ENCODE assay signal across 16 cellular contexts in genomic region chr18:24220318-24220688, GRCh38.
DNase-seq lines count a peak whose midpoint lies in the region; ATAC-seq and TF ChIP-seq lines count a peak whose summit lies in the region.
"Had no signal": no experiment of that assay in that cellular context is flagged by ENCODE, and none has a peak within 500 bp of the region (broad histone marks: within the 10 kb centered on the region; RNA-seq: fewer than 3 reads in every experiment).

No MANE protein-coding gene starts in this region.

- no peak overlapping the region for H4K91ac ChIP-seq in H9 (ENCODE audit: insufficient read length, low read depth, low read length)

- no peak overlapping the region for H2AFZ ChIP-seq in H9 (ENCODE audit: low read length)

- H3K4me3 Mint-ChIP-seq in H9: no peak overlapping the region
- no peak overlapping the region for H3K4me3 Mint-ChIP-seq in brain
- no peak overlapping the region for H3K4me3 Mint-ChIP-seq in immature natural killer cell

- H3K27ac ChIP-seq in H9 (ENCODE audit: insufficient read length, low read depth, low read length) (no peak overlapping the region), psoas muscle (peak overlapping the region; percentile 76)
- H3K27ac ChIP-seq: KMS-11 had no signal

- no peaks in the 10 kb centered on the region for H3K4me1 ChIP-seq in H9 (ENCODE audit: insufficient read depth, low read length)
- H3K4me1 ChIP-seq in psoas muscle: peaks cover 38% of the 10 kb centered on the region
- H3K4me1 ChIP-seq: BE2C had no signal

- no peak overlapping the region for H4K8ac ChIP-seq in H9 (replicated peaks; ENCODE audit: insufficient read length, low read depth, low read length)

- no peaks in the 10 kb centered on the region for H3K79me1 ChIP-seq in H9 (ENCODE audit: insufficient read depth, low read depth, low read length, poor library complexity, severe bottlenecking)

- intact Hi-C loops in left ventricle myocardium superior (cut with micrococcal nuclease): no loop called here
- intact Hi-C loops in psoas muscle (cut with DNase I): loop anchor here (2.0 to 5.0 kb wide), 3 partner anchors 43 to 47 kb away; no protein-coding TSS in a partner anchor

- no peak overlapping the region for H3K18ac ChIP-seq in H9 (ENCODE audit: insufficient read length, low read depth, low read length)

- H3K27ac Mint-ChIP-seq in H9 (peak overlapping the region in 2 of 3 experiments; percentile 22 to 32; a peak in 4 of 7 replicates), brain (peak overlapping the region in 4 of 5 experiments; percentile 12 to 73 (median 18)), immature natural killer cell (no peak overlapping the region)

- no peak overlapping the region for H3K4me3 ChIP-seq in psoas muscle
- H3K4me3 ChIP-seq: GM12878 had no signal

- H3K23ac ChIP-seq in H9 (ENCODE audit: insufficient read length, low read depth, low read length): no peak overlapping the region

- H3K4me2 ChIP-seq in H9 (ENCODE audit: insufficient read depth, insufficient read length, low read length): no peak overlapping the region
- H3K4me2 ChIP-seq: KMS-11 had no signal

- H4K20me1 ChIP-seq in H9 (ENCODE audit: control insufficient read depth, insufficient read depth, insufficient read length): no peaks in the 10 kb centered on the region

- H3K4me1 Mint-ChIP-seq in H9 (peaks cover 13 to 24% of the 10 kb centered on the region in 2 experiments), brain (peaks cover 21% of the 10 kb centered on the region), immature natural killer cell (no peaks in the 10 kb centered on the region)

- DNase-seq in H9 (no peak), left ventricle myocardium superior (no peak), psoas muscle (no peak), immature natural killer cell (no peak)
- DNase-seq: BE2C, DMS79, NCI-H1436 treated with DMSO at 0.1 percent for 48 hours, NCI-H2029, NCI-H2171, NCI-H524 treated with DMSO at 0.1 percent for 48 hours had no signal

- H3K9me3 Mint-ChIP-seq in H9 (no peaks in the 10 kb centered on the region), brain (no peaks in the 10 kb centered on the region), immature natural killer cell (no peaks in the 10 kb centered on the region)

- WGBS in H9 (ENCODE audit: extremely low coverage, insufficient read length, low lambda C conversion rate): no CpG with 5 or more reads among the region's 2 CpGs
- WGBS in psoas muscle, 3 donors: 27 to 59% (median 33%) methylated on average over 2 of the region's 2 CpGs

- TF ChIP-seq CTCF in H9 (conservative IDR thresholded peaks at IDR 0.05) (no peak), brain (conservative IDR thresholded peaks at IDR 0.05) (no peak), psoas muscle (IDR thresholded peaks at IDR 0.05) (no peak)

- no peak overlapping the region for H2BK120ac ChIP-seq in H9 (ENCODE audit: low read depth, low read length, poor library complexity, severe bottlenecking)

- no peaks in the 10 kb centered on the region for H3K79me2 ChIP-seq in H9 (ENCODE audit: insufficient read depth, low read length)

- H3K56ac ChIP-seq in H9 (ENCODE audit: insufficient read length, low read depth, low read length): no peak overlapping the region

- peaks cover 0 to 4% (median 2%) of the 10 kb centered on the region in 3 experiments; a peak in 3 of 7 replicates for H3K36me3 Mint-ChIP-seq in H9 (ENCODE audit: insufficient read depth in 1 of 3, low read depth in 3 of 3)
- peaks cover 20% of the 10 kb centered on the region for H3K36me3 Mint-ChIP-seq in brain
- H3K36me3 Mint-ChIP-seq in immature natural killer cell: no peaks in the 10 kb centered on the region

- no peak overlapping the region for H2BK20ac ChIP-seq in H9 (ENCODE audit: low read depth, low read length, poor library complexity, severe bottlenecking)

- no peak overlapping the region for H2BK5ac ChIP-seq in H9 (ENCODE audit: insufficient read length, low read length)

- no peak overlapping the region for H2BK12ac ChIP-seq in H9 (ENCODE audit: insufficient read length, low read depth, low read length)

- H3K4ac ChIP-seq in H9 (ENCODE audit: low read depth, low read length): no peak overlapping the region

- no peak overlapping the region for H3T11ph ChIP-seq in H9 (ENCODE audit: low read length)

- no peak overlapping the region for H2BK15ac ChIP-seq in H9 (ENCODE audit: low read depth, low read length)

- H3K27me3 ChIP-seq in H9 (ENCODE audit: insufficient read depth, low read length) (no peaks in the 10 kb centered on the region), psoas muscle (ENCODE audit: insufficient read depth in 3 of 3, low read length in 2 of 3) (no peaks in the 10 kb centered on the region)
- H3K27me3 ChIP-seq: BE2C had no signal

- no peak overlapping the region for H3K9ac ChIP-seq in H9 (ENCODE audit: extremely low read depth, insufficient read length, low read length)
- H3K9ac ChIP-seq: KMS-11 had no signal

- no peaks in the 10 kb centered on the region for H3K9me3 ChIP-seq in H9 (ENCODE audit: control insufficient read depth, low read depth, low read length)
- H3K9me3 ChIP-seq in psoas muscle: no peaks in the 10 kb centered on the region
- H3K9me3 ChIP-seq: BE2C had no signal

- H2AK5ac ChIP-seq in H9 (ENCODE audit: insufficient read length, low read length): no peak overlapping the region

- no peak overlapping the region for H4K5ac ChIP-seq in H9 (ENCODE audit: insufficient read length, low read depth, low read length)

- peaks cover 0 to 21% of the 10 kb centered on the region in 2 donors for H3K36me3 ChIP-seq in psoas muscle (ENCODE audit: insufficient read depth in 1 of 2, low read depth in 1 of 2)
- H3K36me3 ChIP-seq: BE2C had no signal

- H3K27me3 Mint-ChIP-seq in H9 (ENCODE audit: low read depth) (no peaks in the 10 kb centered on the region), brain (no peaks in the 10 kb centered on the region), immature natural killer cell (ENCODE audit: low read depth in 3 of 3) (peaks cover 2 to 15% (median 4%) of the 10 kb centered on the region in 3 donors)

- H3K23me2 ChIP-seq in H9 (ENCODE audit: insufficient read length, low read depth, low read length, poor library complexity, severe bottlenecking): no peaks in the 10 kb centered on the region

- peak; percentile 29 for ATAC-seq in left ventricle myocardium superior
- ATAC-seq in psoas muscle: peak; percentile 7 to 37 (median 14)
- no peak for ATAC-seq in GM21786 (IDR thresholded peaks at IDR 0.05; ENCODE audit: unreplicated experiment)
- ATAC-seq in GM21619 (IDR thresholded peaks at IDR 0.05; ENCODE audit: unreplicated experiment): no peak
- ATAC-seq: HCT116 had no signal

- H3K14ac ChIP-seq in H9 (ENCODE audit: insufficient read depth, low read length): no peak overlapping the region

Comparison
In these comparisons a context has a peak if more than half of its experiments do, and no peak if none do; other contexts are left out.
1. H3K27ac Mint-ChIP-seq: peak in H9 (2 of 3) and brain (4 of 5); none in immature natural killer cell (0 of 6).
2. ATAC-seq: peak in left ventricle myocardium superior (single experiment) and psoas muscle (4 of 4); none in GM21786 (single experiment) and GM21619 (single experiment).